18 cellular contexts compared by ENCODE assay signal in the genomic region with DNA sequence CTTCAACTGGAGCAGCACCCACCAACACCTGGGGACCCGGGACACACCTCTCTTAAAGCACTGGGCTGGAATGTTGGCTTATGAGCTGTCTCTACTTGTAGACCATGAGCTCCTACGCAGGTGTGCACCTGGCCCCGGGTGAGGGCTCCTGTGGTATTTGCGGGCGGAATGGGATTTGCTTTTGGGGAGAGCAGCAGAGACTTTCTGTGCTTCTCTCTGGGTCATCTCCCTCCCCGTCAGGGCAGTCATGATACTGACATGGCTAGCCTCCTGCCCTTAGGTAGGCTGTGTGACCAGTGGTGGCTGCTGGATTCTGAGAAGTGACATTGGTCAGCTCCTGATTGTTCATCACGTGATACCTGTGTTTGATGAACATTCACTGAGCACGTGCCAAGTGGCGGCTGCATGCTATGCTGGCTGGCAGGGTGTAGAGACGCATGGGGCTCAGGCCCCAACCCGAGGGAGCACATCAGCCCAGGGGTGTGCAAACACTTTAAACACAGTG. TPM values are rescaled to one million over a fixed set of nuclear protein-coding genes. Genes with fewer than 3 reads are reported as not detected.
A peak's percentile ranks its signal among the peaks of the same experiment; 100 is the strongest.
DNase-seq lines count a peak whose midpoint lies in the region; ATAC-seq and TF ChIP-seq lines count a peak whose summit lies in the region.
"Had no signal": no experiment of that assay in that cellular context is flagged by ENCODE, and none has a peak within 500 bp of the region (broad histone marks: within the 10 kb centered on the region; RNA-seq: fewer than 3 reads in every experiment).

No MANE protein-coding gene starts in this region.

- peaks cover 8% of the 10 kb centered on the region for H3K9me3 Mint-ChIP-seq in MCF 10A (ENCODE audit: unreplicated experiment)

- H3K4me1 ChIP-seq in mammary epithelial cell (ENCODE audit: insufficient read depth, low read length) = no peaks in the 10 kb centered on the region

- peak; percentile 82 for ATAC-seq in esophagus mucosa
- no peak for ATAC-seq in HG03175 (IDR thresholded peaks at IDR 0.05; ENCODE audit: unreplicated experiment)
- ATAC-seq in GM18907 (IDR thresholded peaks at IDR 0.05; ENCODE audit: unreplicated experiment) = no peak
- ATAC-seq: HCT116 had no signal

- H3K4me3 Mint-ChIP-seq in MCF 10A (ENCODE audit: unreplicated experiment) = no peak overlapping the region
- H3K4me3 Mint-ChIP-seq: CD4-positive, alpha-beta T cell had no signal

- no peaks in the 10 kb centered on the region for H3K79me2 ChIP-seq in mammary epithelial cell (ENCODE audit: insufficient read depth, low read length)

- POLR2A ChIA-PET in MCF 10A (lab: Yijun Ruan, JAX) = no interaction called here

- H3K4me1 Mint-ChIP-seq in MCF 10A (ENCODE audit: insufficient read depth, unreplicated experiment) = no peaks in the 10 kb centered on the region

- H3K36me3 Mint-ChIP-seq in MCF 10A (ENCODE audit: insufficient read depth, unreplicated experiment) = peaks cover 4% of the 10 kb centered on the region

- WGBS in mammary epithelial cell (ENCODE audit: low coverage, missing lambda C conversion rate) = 65% methylated on average over 9 of the region's 11 CpGs

- dilution Hi-C loops in mammary epithelial cell (cut with HindIII; ENCODE audit: low sequenced_read_pairs) = loop anchor here (5.0 kb wide), 1 partner anchor 88 kb away; no protein-coding TSS in a partner anchor

- CTCF ChIA-PET in mammary epithelial cell (lab: Charles Lee; ENCODE audit: low non-redundant PET) = no interaction called here
- CTCF ChIA-PET in MCF 10A (lab: Yijun Ruan, JAX) = no interaction called here

- no peaks in the 10 kb centered on the region for H3K36me3 ChIP-seq in mammary epithelial cell (ENCODE audit: insufficient read depth, low read length)

- no peak overlapping the region for H3K4me3 ChIP-seq in mammary epithelial cell (replicated peaks in 1 of 3; ENCODE audit: insufficient read depth in 1 of 3, low read depth in 2 of 3, low read length in 3 of 3)
- H3K4me3 ChIP-seq: GM23248, SK-N-MC had no signal

- H3K9ac ChIP-seq in mammary epithelial cell (ENCODE audit: insufficient read depth, low read length) = no peak overlapping the region
- H3K9ac ChIP-seq: GM23248 had no signal

- intact Hi-C loops in mammary epithelial cell (cut with micrococcal nuclease) = no loop called here
- intact Hi-C loops in MCF 10A (cut with micrococcal nuclease) = no loop called here
- intact Hi-C loops in head of caudate nucleus (cut with DNase I) = no loop called here

- no peaks in the 10 kb centered on the region for H4K20me1 ChIP-seq in mammary epithelial cell (ENCODE audit: insufficient read depth, low read length)

- BruUV-seq in mammary epithelial cell (replicated peaks; lab: Mats Ljungman, UMichigan) (no TSS peak), MCF 10A (replicated peaks; lab: Mats Ljungman, UMichigan) (no TSS peak)

- no peak overlapping the region for H3K27ac Mint-ChIP-seq in MCF 10A (ENCODE audit: low read depth, unreplicated experiment)
- H3K27ac Mint-ChIP-seq: CD4-positive, alpha-beta T cell had no signal

- TF ChIP-seq CTCF in mammary epithelial cell (conservative IDR thresholded peaks at IDR 0.05 in 1 of 2, IDR thresholded peaks at IDR 0.05 in 1 of 2; ENCODE audit: extremely low read depth in 1 of 2, insufficient read depth in 1 of 2, low read depth in 1 of 2, low read length in 2 of 2) (no peak), MCF 10A (IDR thresholded peaks at IDR 0.05; ENCODE audit: unreplicated experiment) (no peak)

- peak; percentile 81 for DNase-seq in mammary epithelial cell
- no peak for DNase-seq in MCF 10A (ENCODE audit: unreplicated experiment)
- peak; percentile 90 for DNase-seq in RPMI8226
- no peak for DNase-seq in head of caudate nucleus
- DNase-seq: CD4-positive, alpha-beta T cell; DMS153; GF-D8; GM23248; NCI-H1105 treated with DMSO at 0.1 percent for 48 hours; NCI-H187 treated with DMSO at 0.1 percent for 48 hours; NCI-H446; NCI-H69; Right ventricle myocardium superior had no signal

- in situ Hi-C loops in mammary epithelial cell (cut with MboI; ENCODE audit: low sequenced_read_pairs in 2 of 2) = no loop called here

- H3K9me3 ChIP-seq in mammary epithelial cell (replicated peaks; ENCODE audit: insufficient read depth, low read length) = peaks cover 2% of the 10 kb centered on the region

- H2AFZ ChIP-seq in mammary epithelial cell (ENCODE audit: low read depth, low read length) = no peak overlapping the region
- H2AFZ ChIP-seq: GM23248 had no signal

- peaks cover 32% of the 10 kb centered on the region for H3K27me3 Mint-ChIP-seq in MCF 10A (ENCODE audit: insufficient read depth, unreplicated experiment)
- H3K27me3 Mint-ChIP-seq: CD4-positive, alpha-beta T cell had no signal

- no peaks in the 10 kb centered on the region for H3K27me3 ChIP-seq in mammary epithelial cell (ENCODE audit: insufficient read depth, low read length)

- H3K4me2 ChIP-seq in mammary epithelial cell (ENCODE audit: insufficient read depth, low read depth, low read length) = no peak overlapping the region

- H3K27ac ChIP-seq in mammary epithelial cell (ENCODE audit: insufficient read depth, low read depth, low read length) = no peak overlapping the region
- H3K27ac ChIP-seq: GM23248, SK-N-MC had no signal

RNA-seq across cellular contexts. Expression of gene ZBTB21, which starts 9.0 kb away (rescaled TPM):
- total RNA-seq in mammary epithelial cell (10 to 100 TPM; 16.3 to 22.4 TPM), MCF 10A (2022) (21.5 and 27.3 TPM in 2 replicates), esophagus mucosa (8.7 TPM)
- polyA plus RNA-seq in mammary epithelial cell = 6.7 TPM
- polyA minus RNA-seq in mammary epithelial cell = 11.0 TPM

RNA-seq across cellular contexts. Expression of gene UMODL1, which starts 52.0 kb away (rescaled TPM):
- total RNA-seq in mammary epithelial cell (under 1 TPM in 1 of 2 donors, not detected in 1; under 0.01 TPM), MCF 10A (2022) (not detected in 2 replicates), esophagus mucosa (0.08 TPM)
- not detected for polyA plus RNA-seq in mammary epithelial cell
- polyA minus RNA-seq in mammary epithelial cell = not detected
- total RNA-seq: GM23248 had no signal
- polyA plus RNA-seq: GM23248 had no signal

Comparison
In these comparisons a context has a peak if more than half of its experiments do, and no peak if none do; other contexts are left out.
1. DNase-seq: peak in mammary epithelial cell (single experiment) and RPMI8226 (single experiment); none in MCF 10A (single experiment) and head of caudate nucleus (0 of 42).